ENCODE assay signal across 22 cellular contexts in the genomic region with DNA sequence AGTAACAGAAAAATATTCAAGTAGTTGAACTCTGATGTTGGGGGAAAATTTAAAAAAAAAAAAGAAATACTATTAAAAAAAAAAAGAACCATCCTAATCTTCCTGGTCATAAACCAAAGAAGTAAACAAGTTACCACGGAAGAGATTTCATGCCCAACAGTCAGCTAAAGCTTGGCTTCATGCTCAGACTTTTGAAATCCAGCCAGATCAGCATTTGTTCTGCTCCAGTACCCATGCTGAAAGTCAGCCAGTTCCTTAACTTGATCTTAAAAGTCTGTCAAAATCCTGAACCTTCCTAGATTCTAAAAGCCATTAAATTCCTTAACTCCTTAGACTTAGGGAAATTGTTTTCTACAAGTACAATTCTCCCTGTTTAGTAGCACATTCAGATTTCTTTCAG.
DNase-seq lines count a peak whose midpoint lies in the region; ATAC-seq, FAIRE-seq and TF ChIP-seq lines count a peak whose summit lies in the region.
"Had no signal": no experiment of that assay in that cellular context is flagged by ENCODE, and none has a peak within 500 bp of the region (broad histone marks: within the 10 kb centered on the region; RNA-seq: fewer than 3 reads in every experiment).

No MANE protein-coding gene starts in this region.

- whole genome bisulfite sequencing in spleen, 5 donors: 7 to 31% (median 16%) methylated on average over 1 of the region's 1 CpG

- no peaks in the 10 kb centered on the region for H3K4me1 ChIP-seq in Karpas-422 (ENCODE audit: low read length)
- H3K4me1 ChIP-seq in astrocyte (ENCODE audit: insufficient read depth, low read length): peaks cover 8% of the 10 kb centered on the region
- H3K4me1 ChIP-seq in spleen: no peaks in the 10 kb centered on the region
- H3K4me1 ChIP-seq: heart right ventricle had no signal

- H3K79me2 ChIP-seq in Karpas-422 (ENCODE audit: low read length): no peaks in the 10 kb centered on the region
- no peaks in the 10 kb centered on the region for H3K79me2 ChIP-seq in astrocyte (ENCODE audit: insufficient read depth, low read length)

- no peaks in the 10 kb centered on the region for H3K9me3 Mint-ChIP-seq in astrocyte (ENCODE audit: unreplicated experiment)
- peaks cover 0 to 33% (median 7%) of the 10 kb centered on the region in 9 donors for H3K9me3 Mint-ChIP-seq in naive thymus-derived CD8-positive, alpha-beta T cell

- peak; percentile 5 for DNase-seq in Ammon's horn (ENCODE audit: low spot score)
- DNase-seq in Karpas-422: no peak
- DNase-seq in astrocyte (ENCODE audit: low read depth): peak; percentile 8
- peak; percentile 6 for DNase-seq in middle frontal gyrus (ENCODE audit: extremely low spot score, low spot score)
- DNase-seq in spleen: no peak
- DNase-seq in cardiac septum (ENCODE audit: low spot score): no peak
- DNase-seq in naive thymus-derived CD8-positive, alpha-beta T cell: no peak
- no peak for DNase-seq in HuH-7 (ENCODE audit: low spot score)
- DNase-seq: activated CD8-positive, alpha-beta memory T cell treated with anti-CD3 and anti-CD28 coated beads for 24 hours; caudate nucleus; COR-L47; effector CD4-positive, alpha-beta T cell; GF-D8; heart right ventricle; midbrain; NCI-H2081 treated with DMSO at 0.1 percent for 48 hours; NK-92 treated with Interleukin-12 subunit alpha and Interleukin-12 subunit beta, amount 100 ng/mL, for 24 hours; stimulated activated CD4-positive, alpha-beta T cell treated with anti-CD3 and anti-CD28 coated beads, Interleukin-2, amount 100 ng/mL, for 48 hours had no signal

- H2AFZ ChIP-seq in Karpas-422 (ENCODE audit: low read length) (peak overlapping the region; percentile 65), astrocyte (ENCODE audit: low read depth, low read length) (no peak overlapping the region)

- H3K9me3 ChIP-seq in Karpas-422 (ENCODE audit: low read length) (no peaks in the 10 kb centered on the region), astrocyte (ENCODE audit: insufficient read depth, low read depth, low read length) (no peaks in the 10 kb centered on the region), spleen (peaks cover 0 to 23% (median 9%) of the 10 kb centered on the region in 8 donors)

- TF ChIP-seq CTCF in astrocyte (IDR thresholded peaks at IDR 0.05; ENCODE audit: insufficient read depth, low read depth, low read length) (no peak), spleen (IDR thresholded peaks at IDR 0.05 in 8 of 11, conservative IDR thresholded peaks at IDR 0.05 in 3 of 11) (no peak)

- intact Hi-C loops in spleen (cut with DNase I; ENCODE audit: low total_unique reads): no loop called here
- intact Hi-C loops in cardiac septum (cut with DNase I): no loop called here

- H3K9ac ChIP-seq in Karpas-422 (ENCODE audit: low read length) (no peak overlapping the region), astrocyte (ENCODE audit: low read length) (no peak overlapping the region)

- H3K27ac Mint-ChIP-seq in astrocyte (ENCODE audit: unreplicated experiment): no peak overlapping the region
- no peak overlapping the region for H3K27ac Mint-ChIP-seq in naive thymus-derived CD8-positive, alpha-beta T cell
- H3K27ac Mint-ChIP-seq: activated T-helper 1 cell treated with anti-CD3 and anti-CD28 coated beads, Interleukin-12 subunit alpha, Interleukin-12 subunit beta, Interleukin-2, Interleukin-4 antibody, amounts not matched to agents 30 ng/mL and 10 ng/mL and 1 ng/mL, durations not matched to agents 14 hours and 24 hours and 36 hours; T-helper 1 cell treated with Interleukin-12 subunit alpha and Interleukin-12 subunit beta and Interleukin-4 antibody, amounts not matched to agents 30 μg/mL and 1 μg/mL, for 36 hours had no signal

- H3K27ac ChIP-seq in Karpas-422 (ENCODE audit: low read length): no peak overlapping the region
- no peak overlapping the region for H3K27ac ChIP-seq in astrocyte (ENCODE audit: low read depth, low read length)
- H3K27ac ChIP-seq in spleen: no peak overlapping the region
- H3K27ac ChIP-seq: heart right ventricle had no signal

- no peaks in the 10 kb centered on the region for H3K27me3 ChIP-seq in Karpas-422 (ENCODE audit: low read length)
- no peaks in the 10 kb centered on the region for H3K27me3 ChIP-seq in astrocyte (ENCODE audit: insufficient read depth, low read length)
- no peaks in the 10 kb centered on the region for H3K27me3 ChIP-seq in spleen (replicated peaks in 1 of 7)
- H3K27me3 ChIP-seq: heart right ventricle had no signal

- H3K4me3 Mint-ChIP-seq in astrocyte (ENCODE audit: unreplicated experiment): no peak overlapping the region
- no peak overlapping the region for H3K4me3 Mint-ChIP-seq in naive thymus-derived CD8-positive, alpha-beta T cell
- H3K4me3 Mint-ChIP-seq: activated T-helper 1 cell treated with anti-CD3 and anti-CD28 coated beads, Interleukin-12 subunit alpha, Interleukin-12 subunit beta, Interleukin-2, Interleukin-4 antibody, amounts not matched to agents 30 ng/mL and 10 ng/mL and 1 ng/mL, durations not matched to agents 14 hours and 24 hours and 36 hours; T-helper 1 cell treated with Interleukin-12 subunit alpha and Interleukin-12 subunit beta and Interleukin-4 antibody, amounts not matched to agents 30 μg/mL and 1 μg/mL, for 36 hours had no signal

- no peak for FAIRE-seq in astrocyte (lab: Jason Lieb, UNC)
- FAIRE-seq: GM12891 had no signal

- no peaks in the 10 kb centered on the region for H4K20me1 ChIP-seq in Karpas-422 (ENCODE audit: insufficient read depth, low read depth, low read length)
- no peaks in the 10 kb centered on the region for H4K20me1 ChIP-seq in astrocyte (ENCODE audit: insufficient read depth, low read length)

- H3K4me3 ChIP-seq in Karpas-422 (ENCODE audit: low read length) (no peak overlapping the region), astrocyte (ENCODE audit: insufficient read depth, low read depth, low read length) (no peak overlapping the region), spleen (no peak overlapping the region)
- H3K4me3 ChIP-seq: heart right ventricle had no signal

- no peaks in the 10 kb centered on the region for H3K27me3 Mint-ChIP-seq in astrocyte (ENCODE audit: low read depth, unreplicated experiment)
- H3K27me3 Mint-ChIP-seq in naive thymus-derived CD8-positive, alpha-beta T cell: no peaks in the 10 kb centered on the region

- H3K4me2 ChIP-seq in Karpas-422 (ENCODE audit: low read depth, low read length, poor library complexity, severe bottlenecking) (no peak overlapping the region), astrocyte (ENCODE audit: low read length) (no peak overlapping the region)

- POLR2A ChIA-PET in naive thymus-derived CD8-positive, alpha-beta T cell (lab: Charles Lee): no interaction called here

- peaks cover 4% of the 10 kb centered on the region for H3K4me1 Mint-ChIP-seq in astrocyte (ENCODE audit: low read depth, unreplicated experiment)
- H3K4me1 Mint-ChIP-seq in naive thymus-derived CD8-positive, alpha-beta T cell: no peaks in the 10 kb centered on the region

- no peak for TF ChIP-seq POLR2A in spleen (IDR thresholded peaks at IDR 0.05)

- H3K36me3 Mint-ChIP-seq in astrocyte (ENCODE audit: low read depth, unreplicated experiment): no peaks in the 10 kb centered on the region
- no peaks in the 10 kb centered on the region for H3K36me3 Mint-ChIP-seq in naive thymus-derived CD8-positive, alpha-beta T cell

- no peaks in the 10 kb centered on the region for H3K9me2 ChIP-seq in Karpas-422 (replicated peaks; ENCODE audit: insufficient read depth, low read length)

- ATAC-seq in naive thymus-derived CD8-positive, alpha-beta T cell: no peak
- ATAC-seq: heart right ventricle, Right ventricle myocardium inferior had no signal

- H3K36me3 ChIP-seq in Karpas-422 (ENCODE audit: insufficient read depth, low read length) (no peaks in the 10 kb centered on the region), astrocyte (ENCODE audit: insufficient read depth, low read length) (no peaks in the 10 kb centered on the region), spleen (no peaks in the 10 kb centered on the region)
- H3K36me3 ChIP-seq: heart right ventricle had no signal

Comparison
In these comparisons a context has a peak if more than half of its experiments do, and no peak if none do; other contexts are left out.
1. DNase-seq: peak in Ammon's horn (single experiment), astrocyte (single experiment) and middle frontal gyrus (single experiment); none in Karpas-422 (single experiment), spleen (single experiment), cardiac septum (single experiment), naive thymus-derived CD8-positive, alpha-beta T cell (0 of 10) and HuH-7 (single experiment).